ENCODE assay signal across 23 cellular contexts in the genomic region with DNA sequence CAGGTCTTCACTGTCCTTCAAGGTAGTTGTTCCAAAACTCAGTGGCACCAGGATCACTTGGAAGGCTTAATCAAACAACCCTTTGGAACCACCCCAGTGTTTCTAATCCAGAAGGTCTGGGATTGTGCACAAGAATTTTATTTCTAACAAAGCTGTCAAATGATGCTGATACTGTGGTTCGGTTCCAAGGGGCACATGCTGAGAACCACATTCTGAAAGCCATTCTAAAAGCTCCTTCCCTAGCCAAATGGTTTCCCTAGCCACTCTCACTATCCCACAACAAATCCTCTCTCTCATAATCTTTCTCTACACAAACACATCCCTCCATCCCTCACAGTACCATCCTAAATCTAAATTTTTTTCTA.
"Had no signal": no experiment of that assay in that cellular context is flagged by ENCODE, and none has a peak within 500 bp of the region (broad histone marks: within the 10 kb centered on the region; RNA-seq: fewer than 3 reads in every experiment).

No MANE protein-coding gene starts in this region.

- H3K36me3 Mint-ChIP-seq: activated naive CD8-positive, alpha-beta T cell; mesothelial cell of epicardium; natural killer cell; stimulated activated memory B cell treated with anti-CD40 and anti-IgM and Interleukin-4, amounts not matched to agents 10 μg/mL and 1 μg/mL and 100 μg/mL, for 72 hours; T-cell had no signal

- H3K27ac ChIP-seq: neutrophil, pancreas, stomach, testis had no signal

- H3K27me3 Mint-ChIP-seq: activated naive CD8-positive, alpha-beta T cell; activated T-cell treated with anti-CD3 and anti-CD28 coated beads, Interleukin-2, amount 50 U/mL, for 24 hours; activated T-helper 17 cell treated with anti-CD3 and anti-CD28 coated beads, Interleukin-2, amount 50 U/mL, for 72 hours; stimulated activated memory B cell treated with anti-CD40 and anti-IgM and Interleukin-4, amounts not matched to agents 10 μg/mL and 1 μg/mL and 100 μg/mL, for 72 hours; T-cell; type B pancreatic cell had no signal

- H3K27ac Mint-ChIP-seq: activated naive CD8-positive, alpha-beta T cell; activated T-cell treated with anti-CD3 and anti-CD28 coated beads, Interleukin-2, amount 50 U/mL, for 24 hours; activated T-helper 17 cell treated with anti-CD3 and anti-CD28 coated beads, Interleukin-2, amount 50 U/mL, for 72 hours; mesothelial cell of epicardium; natural killer cell; stimulated activated memory B cell treated with anti-CD40 and anti-IgM and Interleukin-4, amounts not matched to agents 10 μg/mL and 1 μg/mL and 100 μg/mL, for 72 hours; T-cell; T-helper 2 cell treated with Interferon-gamma antibody and Interleukin-4, amounts not matched to agents 5 μg/mL and 100 μg/mL, for 36 hours; type B pancreatic cell had no signal

- H3K4me1 Mint-ChIP-seq: activated T-helper 17 cell treated with anti-CD3 and anti-CD28 coated beads, Interleukin-2, amount 50 U/mL, for 72 hours; mesothelial cell of epicardium; natural killer cell; stimulated activated memory B cell treated with anti-CD40 and anti-IgM and Interleukin-4, amounts not matched to agents 10 μg/mL and 1 μg/mL and 100 μg/mL, for 72 hours; T-cell had no signal

- DNase-seq: activated naive CD4-positive, alpha-beta T cell; activated T-cell treated with anti-CD3 and anti-CD28 coated beads, Interleukin-2, amount 50 U/mL, for 24 hours; cerebellar nuclear complex; kidney; natural killer cell; pancreas; right cardiac atrium; small intestine; stimulated activated CD4-positive, alpha-beta T cell treated with anti-CD3 and anti-CD28 coated beads, Interleukin-2, amount 100 ng/mL, for 24 hours; stomach; T-cell; testis had no signal

- ATAC-seq: activated T-helper 17 cell treated with anti-CD3 and anti-CD28 coated beads, Interleukin-2, amount 50 U/mL, for 72 hours; natural killer cell; pancreas; right cardiac atrium; SK-N-SH treated with all-trans-retinoic acid at 6 μM for 48 hours; stimulated activated memory B cell treated with anti-CD40 and anti-IgM and Interleukin-4, amounts not matched to agents 10 μg/mL and 1 μg/mL and 100 μg/mL, for 72 hours; T-cell had no signal

- H3K9me3 ChIP-seq: esophagus muscularis mucosa, neutrophil, pancreas, stomach, testis had no signal

- H3K4me3 ChIP-seq: coronary artery, esophagus muscularis mucosa, lung, pancreas, stomach, testis had no signal

- H3K4me1 ChIP-seq: pancreas, stomach, testis had no signal

- H3K27me3 ChIP-seq: esophagus muscularis mucosa, neutrophil, pancreas, stomach, testis had no signal

- H3K36me3 ChIP-seq: esophagus muscularis mucosa, neutrophil, pancreas, stomach had no signal

- H3K9me3 Mint-ChIP-seq: activated T-cell treated with anti-CD3 and anti-CD28 coated beads, Interleukin-2, amount 50 U/mL, for 24 hours; activated T-helper 17 cell treated with anti-CD3 and anti-CD28 coated beads, Interleukin-2, amount 50 U/mL, for 72 hours; mesothelial cell of epicardium; natural killer cell; stimulated activated memory B cell treated with anti-CD40 and anti-IgM and Interleukin-4, amounts not matched to agents 10 μg/mL and 1 μg/mL and 100 μg/mL, for 72 hours; T-cell; T-helper 2 cell treated with Interferon-gamma antibody and Interleukin-4, amounts not matched to agents 5 μg/mL and 100 μg/mL, for 36 hours had no signal

- H3K4me3 Mint-ChIP-seq: activated naive CD8-positive, alpha-beta T cell; activated T-cell treated with anti-CD3 and anti-CD28 coated beads, Interleukin-2, amount 50 U/mL, for 24 hours; activated T-helper 17 cell treated with anti-CD3 and anti-CD28 coated beads, Interleukin-2, amount 50 U/mL, for 72 hours; mesothelial cell of epicardium; natural killer cell; stimulated activated memory B cell treated with anti-CD40 and anti-IgM and Interleukin-4, amounts not matched to agents 10 μg/mL and 1 μg/mL and 100 μg/mL, for 72 hours; T-cell; T-helper 2 cell treated with Interferon-gamma antibody and Interleukin-4, amounts not matched to agents 5 μg/mL and 100 μg/mL, for 36 hours; type B pancreatic cell had no signal
